Comparison of ENCODE assay signal across 1 cellular context in genomic region chr1:29105822-29106221, GRCh38.
TF ChIP-seq lines count a peak whose summit lies in the region.

No MANE protein-coding gene starts in this region.

TF ChIP-seq in HepG2, 621 proteins besides CTCF, POLR2A, EP300 and RAD21 (continued from another document and continues in another):
- TF ChIP-seq HNF1B (CRISPR knock-in tag; IDR thresholded peaks at IDR 0.05) (peak; percentile 54; the same call in 1 of the 2 replicates), RARG (CRISPR knock-in tag; IDR thresholded peaks at IDR 0.05; ENCODE audit: low read depth) (no peak), CEBPG (CRISPR knock-in tag; IDR thresholded peaks at IDR 0.05) (peak; percentile 27; the same call in 1 of the 2 replicates), ZKSCAN5 (CRISPR knock-in tag; IDR thresholded peaks at IDR 0.05) (no peak), ZNF407 (CRISPR knock-in tag; IDR thresholded peaks at IDR 0.05; ENCODE audit: not compliant biosample characterization) (no peak), HCFC1 (IDR thresholded peaks at IDR 0.05; ENCODE audit: low read depth, low read length) (no peak), ZNF468 (CRISPR knock-in tag; IDR thresholded peaks at IDR 0.05) (no peak), TCF12 (IDR thresholded peaks at IDR 0.05) (no peak), TCF12 (CRISPR knock-in tag; IDR thresholded peaks at IDR 0.05) (no peak), GABPA (IDR thresholded peaks at IDR 0.05; ENCODE audit: low read depth, low read length) (no peak), GABPA (CRISPR knock-in tag; IDR thresholded peaks at IDR 0.05; ENCODE audit: low read depth) (no peak), KIAA2018 (CRISPR knock-in tag; IDR thresholded peaks at IDR 0.05; ENCODE audit: borderline replicate concordance) (no peak), TFE3 (CRISPR knock-in tag; IDR thresholded peaks at IDR 0.05) (0 out of 2 replicates have a peak, but pooled peaks have one; percentile 43), ZNF326 (CRISPR knock-in tag; IDR thresholded peaks at IDR 0.05; ENCODE audit: borderline replicate concordance) (no peak), THAP11 (CRISPR knock-in tag; IDR thresholded peaks at IDR 0.05) (no peak), KMT2B (CRISPR knock-in tag; IDR thresholded peaks at IDR 0.05) (0 out of 2 replicates have a peak, but pooled peaks have one; percentile 35), RBAK (CRISPR knock-in tag; IDR thresholded peaks at IDR 0.05) (no peak), E2F5 (CRISPR knock-in tag; conservative IDR thresholded peaks at IDR 0.05) (no peak), POGK (CRISPR knock-in tag; conservative IDR thresholded peaks at IDR 0.05) (no peak), ARID3A (IDR thresholded peaks at IDR 0.05; ENCODE audit: low read depth, low read length) (peak; percentile 64; the same call in 1 of the 2 replicates), ZNF160 (CRISPR knock-in tag; IDR thresholded peaks at IDR 0.05) (no peak), PRPF4 (IDR thresholded peaks at IDR 0.05; ENCODE audit: low read depth, low read length, poor library complexity, severe bottlenecking) (no peak), ZNF264 (CRISPR knock-in tag; IDR thresholded peaks at IDR 0.05) (no peak), HIVEP1 (CRISPR knock-in tag; IDR thresholded peaks at IDR 0.05) (no peak), FIP1L1 (IDR thresholded peaks at IDR 0.05; ENCODE audit: borderline replicate concordance, insufficient read depth, low read depth, low read length) (no peak), MTF2 (CRISPR knock-in tag; IDR thresholded peaks at IDR 0.05; ENCODE audit: borderline replicate concordance) (no peak), POGZ (CRISPR knock-in tag; IDR thresholded peaks at IDR 0.05) (peak; percentile 28; the same call in 1 of the 2 replicates), CENPT (CRISPR knock-in tag; IDR thresholded peaks at IDR 0.05; ENCODE audit: low read depth) (no peak), ZNF614 (CRISPR knock-in tag; IDR thresholded peaks at IDR 0.05; ENCODE audit: borderline replicate concordance) (no peak), ZBTB43 (CRISPR knock-in tag; conservative IDR thresholded peaks at IDR 0.05) (no peak)
